ENCODE assay signal across 21 cellular contexts in the genomic region with DNA sequence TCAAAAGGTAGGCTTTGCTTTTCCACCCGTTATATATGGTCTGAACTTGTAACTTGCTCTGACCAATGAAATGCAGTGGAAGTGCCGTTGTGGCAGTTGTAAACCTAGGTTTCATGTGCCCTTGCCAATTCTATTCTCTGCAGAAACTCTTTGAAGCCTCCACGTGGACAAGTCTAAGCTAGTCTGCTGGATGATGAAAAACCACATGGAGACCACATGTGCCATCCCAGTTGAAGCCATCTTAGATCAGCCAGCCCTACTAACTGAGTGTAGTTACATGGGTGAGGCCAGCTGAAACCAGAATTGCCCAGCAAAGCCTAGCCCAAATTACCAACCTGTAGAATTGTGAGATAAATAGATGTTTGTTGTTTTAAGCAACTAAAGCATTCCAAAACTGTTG.
"Had no signal": no experiment of that assay in that cellular context is flagged by ENCODE, and none has a peak within 500 bp of the region (broad histone marks: within the 10 kb centered on the region; RNA-seq: fewer than 3 reads in every experiment).

No MANE protein-coding gene starts in this region.

- H3K27me3 ChIP-seq: esophagus squamous epithelium, spleen, testis, tibial nerve, upper lobe of right lung, vagina had no signal

- DNase-seq: effector memory CD4-positive, alpha-beta T cell; esophagus squamous epithelium; foreskin fibroblast; immature natural killer cell; left ventricle myocardium inferior; lower lobe of right lung; mesenchymal stem cell; naive thymus-derived CD4-positive, alpha-beta T cell; nephron progenitor cell; spleen; stimulated activated CD4-positive, alpha-beta T cell treated with anti-CD3 and anti-CD28 coated beads, Interleukin-15, amount 100 ng/mL, for 24 hours; stimulated activated CD4-positive, alpha-beta T cell treated with anti-CD3 and anti-CD28 coated beads, Interleukin-1b, Interleukin-23, amount 100 ng/mL, for 48 hours; stimulated activated CD4-positive, alpha-beta T cell treated with anti-CD3 and anti-CD28 coated beads, Interleukin-4, amount 100 ng/mL, for 24 hours; testis; upper lobe of right lung had no signal

- ATAC-seq: lower lobe of right lung; naive thymus-derived CD4-positive, alpha-beta T cell; sciatic nerve; stimulated activated memory B cell treated with anti-CD40 and anti-IgM and Interleukin-4, amounts not matched to agents 10 μg/mL and 1 μg/mL and 100 μg/mL, for 72 hours; upper lobe of right lung had no signal

- H3K9me3 ChIP-seq: esophagus squamous epithelium, left ventricle myocardium inferior, lower lobe of right lung, prostate gland, spleen, testis, tibial nerve, upper lobe of right lung, vagina had no signal

- H3K36me3 ChIP-seq: esophagus squamous epithelium, left ventricle myocardium inferior, lower lobe of right lung, prostate gland, spleen, tibial nerve, upper lobe of right lung, vagina had no signal

- H3K4me1 ChIP-seq: esophagus squamous epithelium, left ventricle myocardium inferior, lower lobe of right lung, parathyroid adenoma, prostate gland, spleen, testis, tibial nerve, upper lobe of right lung, vagina had no signal

- H3K9ac ChIP-seq: parathyroid adenoma had no signal

- H3K4me3 ChIP-seq: esophagus squamous epithelium, left ventricle myocardium inferior, lower lobe of right lung, prostate gland, spleen, testis, tibial nerve, upper lobe of right lung, vagina had no signal

- H2AFZ ChIP-seq: parathyroid adenoma had no signal

- H3K27ac ChIP-seq: esophagus squamous epithelium, left ventricle myocardium inferior, lower lobe of right lung, parathyroid adenoma, prostate gland, spleen, testis, tibial nerve, upper lobe of right lung, vagina had no signal

- H3K79me2 ChIP-seq: parathyroid adenoma had no signal
